In the genomic region with DNA sequence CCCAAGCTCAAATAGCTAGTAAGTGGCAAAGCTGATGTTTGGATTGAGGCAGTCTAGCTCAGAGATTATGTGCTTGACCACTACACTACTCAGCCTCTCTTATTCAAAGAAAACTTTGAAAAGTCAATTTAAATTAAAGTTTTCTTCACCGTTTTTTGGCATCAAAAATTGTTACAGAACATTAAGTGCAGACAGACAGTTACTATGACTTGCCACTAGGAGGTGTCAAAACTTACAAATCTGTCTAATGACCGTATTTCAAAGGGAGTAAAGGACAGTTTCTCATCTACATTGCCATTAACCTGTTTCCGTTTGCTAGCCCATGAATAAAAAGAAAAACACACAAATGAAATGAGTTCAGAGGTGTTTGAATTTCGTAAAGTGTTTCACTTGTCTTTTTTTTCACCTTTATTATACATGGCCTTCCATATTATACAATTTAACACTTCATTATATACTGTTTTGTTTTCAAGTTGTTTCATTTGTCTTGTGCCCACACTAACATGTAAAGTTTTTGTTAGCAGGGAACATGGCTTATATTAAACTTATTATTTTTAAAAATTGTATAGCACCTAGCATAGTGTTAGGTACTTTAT, we compare ENCODE assay signal across 8 cellular contexts. TPM values are rescaled to one million over a fixed set of nuclear protein-coding genes. Genes with fewer than 3 reads are reported as not detected.
A peak's percentile ranks its signal among the peaks of the same experiment; 100 is the strongest.
DNase-seq lines count a peak whose midpoint lies in the region; ATAC-seq and TF ChIP-seq lines count a peak whose summit lies in the region.

No MANE protein-coding gene starts in this region.

- 2% methylated on average over 4 of the region's 4 CpGs for WGBS in SK-N-SH (ENCODE audit: low lambda C conversion rate)
- WGBS in trophoblast cell (ENCODE audit: extremely low coverage, insufficient coverage, insufficient read length) = no CpG with 5 or more reads among the region's 4 CpGs

- no peak overlapping the region for H3K18ac ChIP-seq in trophoblast cell (ENCODE audit: low read length)

- H3K4me3 ChIP-seq in SK-N-SH (ENCODE audit: low read depth in 2 of 2, low read length in 1 of 2) = no peak overlapping the region; a peak in 1 of 4 replicates
- H3K4me3 ChIP-seq in trophoblast cell (ENCODE audit: low read depth, low read length) = no peak overlapping the region

- H3K9me3 ChIP-seq in SK-N-SH (no peaks in the 10 kb centered on the region), trophoblast cell (ENCODE audit: insufficient read depth, low read depth, low read length) (no peaks in the 10 kb centered on the region)

- no peak overlapping the region for H4K12ac ChIP-seq in trophoblast cell (ENCODE audit: low read depth, low read length)

- CTCF ChIA-PET in SK-N-SH (lab: Yijun Ruan, JAX) = interaction anchor here (0.5 to 2.5 kb wide), 12 partner anchors 10 to 289 kb away, joined by 3 to 14 read pairs (median 4); no protein-coding TSS in a partner anchor

- DNase-seq in DMS79 treated with DMSO at 0.1 percent for 48 hours (lab: John Stamatoyannopoulos, UW) = peak; percentile 45
- DNase-seq in LoVo (ENCODE audit: low spot score) = peak; percentile 71
- DNase-seq in SK-N-SH = peak; percentile 54
- DNase-seq in fibroblast of gingiva (ENCODE audit: low read depth) = peak; percentile 36
- DNase-seq in trophoblast cell = peak; percentile 3 to 75
- no peak for DNase-seq in NK-92 treated with Interleukin-12 subunit alpha and Interleukin-12 subunit beta, amount 100 ng/mL, for 24 hours (lab: John Stamatoyannopoulos, UW)
- DNase-seq in activated T-helper 2 cell treated with anti-CD3 and anti-CD28 coated beads, Interferon-gamma antibody, Interleukin-2, Interleukin-4, amounts not matched to agents 10 μg/mL and 5 μg/mL and 100 μg/mL, durations not matched to agents 14 hours and 24 hours and 36 hours (ENCODE audit: low spot score) = no peak

- no peaks in the 10 kb centered on the region for H3K79me1 ChIP-seq in trophoblast cell (ENCODE audit: low read length)

- POLR2A ChIA-PET in SK-N-SH (lab: Yijun Ruan, JAX) = no interaction called here

- no peak for TF ChIP-seq EP300 in SK-N-SH (IDR thresholded peaks at IDR 0.05; ENCODE audit: borderline replicate concordance in 1 of 2, low read depth in 1 of 2, low read length in 1 of 2)

- H3K36me3 ChIP-seq in SK-N-SH (replicated peaks in 1 of 2; ENCODE audit: control insufficient read depth in 1 of 2, insufficient read depth in 2 of 2, low read length in 1 of 2) (no peaks in the 10 kb centered on the region), trophoblast cell (ENCODE audit: control insufficient read depth in 1 of 2, insufficient read depth in 2 of 2, low read length in 2 of 2) (no peaks in the 10 kb centered on the region)

- H2BK120ac ChIP-seq in trophoblast cell (ENCODE audit: insufficient read depth, low read length, poor library complexity) = no peak overlapping the region

- H4K8ac ChIP-seq in trophoblast cell (ENCODE audit: low read depth, low read length) = no peak overlapping the region

- peak; percentile 81 for TF ChIP-seq RAD21 in SK-N-SH (IDR thresholded peaks at IDR 0.05; ENCODE audit: low read length)

- H4K20me1 ChIP-seq in SK-N-SH (ENCODE audit: insufficient read depth) = no peaks in the 10 kb centered on the region

- H3K27ac Mint-ChIP-seq in activated T-helper 2 cell treated with anti-CD3 and anti-CD28 coated beads, Interferon-gamma antibody, Interleukin-2, Interleukin-4, amounts not matched to agents 10 μg/mL and 5 μg/mL and 100 μg/mL, durations not matched to agents 14 hours and 24 hours and 36 hours = no peak overlapping the region

- no peak overlapping the region for H2AK5ac ChIP-seq in trophoblast cell (ENCODE audit: low read length)

- H3K4ac ChIP-seq in trophoblast cell (ENCODE audit: low read depth, low read length) = no peak overlapping the region

- peaks cover 12% of the 10 kb centered on the region for H3K4me1 Mint-ChIP-seq in activated T-helper 2 cell treated with anti-CD3 and anti-CD28 coated beads, Interferon-gamma antibody, Interleukin-2, Interleukin-4, amounts not matched to agents 10 μg/mL and 5 μg/mL and 100 μg/mL, durations not matched to agents 14 hours and 24 hours and 36 hours (ENCODE audit: low read depth)

- H4K91ac ChIP-seq in trophoblast cell (ENCODE audit: low read depth, low read length) = no peak overlapping the region

- no peak overlapping the region for H2AFZ ChIP-seq in SK-N-SH (ENCODE audit: low read depth)
- no peak overlapping the region for H2AFZ ChIP-seq in trophoblast cell (ENCODE audit: insufficient read depth, low read length, poor library complexity)

- H3F3A ChIP-seq in SK-N-SH (replicated peaks; ENCODE audit: insufficient read depth) = no peaks in the 10 kb centered on the region

- peaks cover 24% of the 10 kb centered on the region for H3K27me3 Mint-ChIP-seq in activated T-helper 2 cell treated with anti-CD3 and anti-CD28 coated beads, Interferon-gamma antibody, Interleukin-2, Interleukin-4, amounts not matched to agents 10 μg/mL and 5 μg/mL and 100 μg/mL, durations not matched to agents 14 hours and 24 hours and 36 hours (ENCODE audit: low read depth)

- intact Hi-C loops in activated T-helper 2 cell treated with anti-CD3 and anti-CD28 coated beads, Interferon-gamma antibody, Interleukin-2, Interleukin-4, amounts not matched to agents 10 μg/mL and 5 μg/mL and 100 μg/mL, durations not matched to agents 14 hours and 24 hours and 36 hours (cut with micrococcal nuclease) = loop anchor here (1.0 kb wide), 2 partner anchors 41 to 58 kb away; partner anchors contain the start of gene MTF2

- no peaks in the 10 kb centered on the region for H3K36me3 Mint-ChIP-seq in activated T-helper 2 cell treated with anti-CD3 and anti-CD28 coated beads, Interferon-gamma antibody, Interleukin-2, Interleukin-4, amounts not matched to agents 10 μg/mL and 5 μg/mL and 100 μg/mL, durations not matched to agents 14 hours and 24 hours and 36 hours (ENCODE audit: low read depth)

- no peak overlapping the region for H3K4me3 Mint-ChIP-seq in activated T-helper 2 cell treated with anti-CD3 and anti-CD28 coated beads, Interferon-gamma antibody, Interleukin-2, Interleukin-4, amounts not matched to agents 10 μg/mL and 5 μg/mL and 100 μg/mL, durations not matched to agents 14 hours and 24 hours and 36 hours (ENCODE audit: low read depth)

- H3K23ac ChIP-seq in trophoblast cell (ENCODE audit: low read length) = no peak overlapping the region

- no peak overlapping the region for H2BK5ac ChIP-seq in trophoblast cell (ENCODE audit: low read depth, low read length, poor library complexity)

- H3K14ac ChIP-seq in trophoblast cell (ENCODE audit: low read length) = no peak overlapping the region

- H3K9ac ChIP-seq in SK-N-SH = no peak overlapping the region
- H3K9ac ChIP-seq in trophoblast cell (ENCODE audit: low read length) = no peak overlapping the region

- peak; percentile 82 for TF ChIP-seq CTCF in SK-N-SH (IDR thresholded peaks at IDR 0.05)

- ATAC-seq in GM21381 (IDR thresholded peaks at IDR 0.05; ENCODE audit: unreplicated experiment) = peak; percentile 81

- H3K27me3 ChIP-seq in SK-N-SH (ENCODE audit: insufficient read depth) (peaks cover 16% of the 10 kb centered on the region; the same call in 1 of the 2 replicates), trophoblast cell (ENCODE audit: insufficient read depth, low read length) (no peaks in the 10 kb centered on the region)

- no peaks in the 10 kb centered on the region for H3K9me3 Mint-ChIP-seq in activated T-helper 2 cell treated with anti-CD3 and anti-CD28 coated beads, Interferon-gamma antibody, Interleukin-2, Interleukin-4, amounts not matched to agents 10 μg/mL and 5 μg/mL and 100 μg/mL, durations not matched to agents 14 hours and 24 hours and 36 hours

- no peaks in the 10 kb centered on the region for H3K79me2 ChIP-seq in SK-N-SH (ENCODE audit: insufficient read depth)
- no peaks in the 10 kb centered on the region for H3K79me2 ChIP-seq in trophoblast cell (ENCODE audit: control insufficient read depth, insufficient read depth, low read length, poor library complexity)

- H3K4me1 ChIP-seq in SK-N-SH (ENCODE audit: control insufficient read depth in 1 of 2, insufficient read depth in 2 of 2, low read depth in 1 of 2, low read length in 1 of 2) (no peaks in the 10 kb centered on the region; a peak in 1 of 4 replicates), trophoblast cell (ENCODE audit: control insufficient read depth in 1 of 2, insufficient read depth in 2 of 2, low read length in 2 of 2) (no peaks in the 10 kb centered on the region)

- H3K4me2 ChIP-seq in SK-N-SH (no peak overlapping the region), trophoblast cell (ENCODE audit: low read length) (no peak overlapping the region)

- no peak overlapping the region for H2BK12ac ChIP-seq in trophoblast cell (ENCODE audit: low read length)

- H3K9me2 ChIP-seq in SK-N-SH = no peaks in the 10 kb centered on the region

- H3K27ac ChIP-seq in SK-N-SH (ENCODE audit: low read depth in 2 of 2, low read length in 1 of 2) (no peak overlapping the region), trophoblast cell (ENCODE audit: low read depth, low read length) (no peak overlapping the region)

TF ChIP-seq in SK-N-SH, 30 proteins besides CTCF, POLR2A, EP300 and RAD21:
- peak; percentile 4; the same call in 1 of the 2 replicates for TF ChIP-seq NRF1 (IDR thresholded peaks at IDR 0.05; ENCODE audit: low read depth, low read length)
- 0 out of 2 replicates have a peak, but pooled peaks have one; percentile 10 for TF ChIP-seq RCOR1 (IDR thresholded peaks at IDR 0.05; ENCODE audit: low read length)
- no peak for TF ChIP-seq MEF2A (IDR thresholded peaks at IDR 0.05; ENCODE audit: borderline replicate concordance, low read depth)
- peak; percentile 60 for TF ChIP-seq SMC3 (IDR thresholded peaks at IDR 0.05; ENCODE audit: low read depth, low read length)

RNA-seq across cellular contexts. Expression of gene MTF2, which starts 57.4 kb away (rescaled TPM):
- 11.9 and 15.3 TPM in 2 replicates for polyA plus RNA-seq in SK-N-SH (2012; rRNA removed)
- polyA plus RNA-seq in SK-N-SH (2012; cell fraction: cytosol; rRNA removed) = 16.1 and 16.2 TPM in 2 replicates
- polyA plus RNA-seq in SK-N-SH (2012; cell fraction: nucleus; rRNA removed) = 6.3 and 12.7 TPM in 2 replicates
- polyA plus RNA-seq in trophoblast cell (2013) = 38.1 and 38.4 TPM in 2 replicates
- 73.1 and 83.5 TPM in 2 replicates for total RNA-seq in activated T-helper 2 cell treated with anti-CD3 and anti-CD28 coated beads, Interferon-gamma antibody, Interleukin-2, Interleukin-4, amounts not matched to agents 10 μg/mL and 5 μg/mL and 100 μg/mL, durations not matched to agents 14 hours and 24 hours and 36 hours

Comparison
In these comparisons a context has a peak if more than half of its experiments do, and no peak if none do; other contexts are left out.
1. DNase-seq: peak in DMS79 treated with DMSO at 0.1 percent for 48 hours (single experiment), LoVo (single experiment), SK-N-SH (single experiment), fibroblast of gingiva (single experiment) and trophoblast cell (2 of 2); none in NK-92 treated with Interleukin-12 subunit alpha and Interleukin-12 subunit beta, amount 100 ng/mL, for 24 hours (single experiment) and activated T-helper 2 cell treated with anti-CD3 and anti-CD28 coated beads, Interferon-gamma antibody, Interleukin-2, Interleukin-4, amounts not matched to agents 10 μg/mL and 5 μg/mL and 100 μg/mL, durations not matched to agents 14 hours and 24 hours and 36 hours (single experiment).